Comparison of ENCODE assay signal across 2 cellular contexts in the genomic region with DNA sequence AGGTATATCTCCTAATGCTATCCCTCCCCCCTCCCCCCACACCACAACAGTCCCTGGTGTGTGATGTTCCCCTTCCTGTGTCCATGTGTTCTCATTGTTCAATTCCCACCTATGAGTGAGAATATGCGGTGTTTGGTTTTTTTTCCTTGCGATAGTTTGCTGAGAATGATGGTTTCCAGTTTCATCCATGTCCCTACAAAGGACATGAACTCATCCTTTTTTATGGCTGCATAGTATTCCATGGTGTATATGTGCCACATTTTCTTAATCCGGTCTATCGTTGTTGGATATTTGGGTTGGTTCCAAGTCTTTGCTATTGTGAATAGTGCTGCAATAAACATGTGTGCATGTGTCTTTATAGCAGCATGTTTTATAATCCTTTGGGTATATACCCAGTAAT. TPM values are rescaled to one million over a fixed set of nuclear protein-coding genes. Genes with fewer than 3 reads are reported as not detected.
"Had no signal": no experiment of that assay in that cellular context is flagged by ENCODE, and none has a peak within 500 bp of the region (broad histone marks: within the 10 kb centered on the region; RNA-seq: fewer than 3 reads in every experiment).

No MANE protein-coding gene starts in this region.

RNA-seq across cellular contexts. Expression of gene RNF212, which starts 12.1 kb away (rescaled TPM):
- total RNA-seq: left ventricle myocardium inferior, myocyte had no signal
